In the genomic region with DNA sequence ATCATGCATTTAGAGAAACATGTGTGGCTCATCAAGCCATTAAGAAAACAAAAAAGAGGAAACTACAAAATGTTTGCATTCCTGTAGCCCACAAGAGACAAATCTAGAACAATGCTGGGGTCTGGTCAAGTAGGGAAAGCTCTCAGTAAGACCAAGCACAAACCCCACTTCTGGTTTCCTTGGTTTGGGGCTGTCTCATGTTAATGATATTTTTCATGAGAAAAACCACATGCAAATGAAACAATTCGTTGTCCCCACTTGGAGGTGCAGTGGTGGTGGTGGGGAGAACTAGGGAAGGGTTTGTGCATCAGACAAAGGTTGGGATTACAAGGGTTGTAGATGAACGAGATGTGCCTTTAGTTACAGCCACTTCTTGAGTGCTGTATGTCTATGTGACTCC, we compare ENCODE assay signal across 14 cellular contexts.
"Had no signal": no experiment of that assay in that cellular context is flagged by ENCODE, and none has a peak within 500 bp of the region (broad histone marks: within the 10 kb centered on the region; RNA-seq: fewer than 3 reads in every experiment).

No MANE protein-coding gene starts in this region.

- H3K4me3 ChIP-seq: adrenal gland, left ventricle myocardium inferior, prostate gland, right lobe of liver had no signal

- DNase-seq: activated CD4-positive, alpha-beta T cell treated with anti-CD3 and anti-CD28 coated beads for 4 hours; activated naive CD4-positive, alpha-beta T cell; adrenal gland; dermis blood vessel endothelial cell; endodermal cell; kidney; left ventricle myocardium inferior; mesenchymal stem cell; nephron progenitor cell; right lobe of liver; trophoblast cell had no signal

- H3K36me3 Mint-ChIP-seq: stimulated activated effector memory CD8-positive, alpha-beta T cell treated with anti-CD3 and anti-CD28 coated beads, Interleukin-12 subunit alpha, Interleukin-12 subunit beta, amount 100 ng/mL, for 72 hours had no signal

- H3K27ac Mint-ChIP-seq: activated T-helper 1 cell treated with anti-CD3 and anti-CD28 coated beads, Interleukin-12 subunit alpha, Interleukin-12 subunit beta, Interleukin-2, Interleukin-4 antibody, amounts not matched to agents 30 ng/mL and 10 ng/mL and 1 ng/mL, durations not matched to agents 14 hours and 24 hours and 36 hours; endodermal cell; nephron progenitor cell; stimulated activated effector memory CD8-positive, alpha-beta T cell treated with anti-CD3 and anti-CD28 coated beads, Interleukin-12 subunit alpha, Interleukin-12 subunit beta, amount 100 ng/mL, for 72 hours had no signal

- H3K4me3 Mint-ChIP-seq: activated T-helper 1 cell treated with anti-CD3 and anti-CD28 coated beads, Interleukin-12 subunit alpha, Interleukin-12 subunit beta, Interleukin-2, Interleukin-4 antibody, amounts not matched to agents 30 ng/mL and 10 ng/mL and 1 ng/mL, durations not matched to agents 14 hours and 24 hours and 36 hours; endodermal cell; nephron progenitor cell; stimulated activated effector memory CD8-positive, alpha-beta T cell treated with anti-CD3 and anti-CD28 coated beads, Interleukin-12 subunit alpha, Interleukin-12 subunit beta, amount 100 ng/mL, for 72 hours had no signal

- ATAC-seq: right lobe of liver; stimulated activated effector memory CD8-positive, alpha-beta T cell treated with anti-CD3 and anti-CD28 coated beads, Interleukin-12 subunit alpha, Interleukin-12 subunit beta, amount 100 ng/mL, for 72 hours had no signal

- H3K4me1 Mint-ChIP-seq: nephron progenitor cell; stimulated activated effector memory CD8-positive, alpha-beta T cell treated with anti-CD3 and anti-CD28 coated beads, Interleukin-12 subunit alpha, Interleukin-12 subunit beta, amount 100 ng/mL, for 72 hours had no signal

- H3K9me3 Mint-ChIP-seq: activated T-helper 1 cell treated with anti-CD3 and anti-CD28 coated beads, Interleukin-12 subunit alpha, Interleukin-12 subunit beta, Interleukin-2, Interleukin-4 antibody, amounts not matched to agents 30 ng/mL and 10 ng/mL and 1 ng/mL, durations not matched to agents 14 hours and 24 hours and 36 hours; endodermal cell; nephron progenitor cell; stimulated activated effector memory CD8-positive, alpha-beta T cell treated with anti-CD3 and anti-CD28 coated beads, Interleukin-12 subunit alpha, Interleukin-12 subunit beta, amount 100 ng/mL, for 72 hours had no signal
